Comparison of ENCODE assay signal across 1 cellular context in genomic region chr1:52059888-52060287, GRCh38.
TF ChIP-seq lines count a peak whose summit lies in the region.

No MANE protein-coding gene starts in this region.

TF ChIP-seq in IMR-90, 13 proteins besides CTCF, POLR2A, EP300 and RAD21:
- TF ChIP-seq CEBPB (IDR thresholded peaks at IDR 0.05; ENCODE audit: low read depth, low read length) (0 out of 2 replicates have a peak, but pooled peaks have one; percentile 16), ELK1 (IDR thresholded peaks at IDR 0.05; ENCODE audit: borderline replicate concordance, low read depth, low read length) (no peak), USF2 (IDR thresholded peaks at IDR 0.05; ENCODE audit: low read depth, low read length) (no peak)
